16 cellular contexts compared by ENCODE assay signal in genomic region chr7:74233655-74234280, GRCh38. TPM values are rescaled to one million over a fixed set of nuclear protein-coding genes. Genes with fewer than 3 reads are reported as not detected.
DNase-seq lines count a peak whose midpoint lies in the region; ATAC-seq and TF ChIP-seq lines count a peak whose summit lies in the region.
"Had no signal": no experiment of that assay in that cellular context is flagged by ENCODE, and none has a peak within 500 bp of the region (broad histone marks: within the 10 kb centered on the region; RNA-seq: fewer than 3 reads in every experiment).

No MANE protein-coding gene starts in this region.

- intact Hi-C loops in IMR-90 (cut with micrococcal nuclease), result no loop called here
- intact Hi-C loops in activated CD4-positive, alpha-beta T cell treated with anti-CD3 and anti-CD28 coated beads for 36 hours (cut with DNase I, micrococcal nuclease), result no loop called here

- H3K4me2 ChIP-seq in IMR-90 (ENCODE audit: low read depth, low read length), result peak overlapping the region; percentile 67

- no TSS peak for BruUV-seq in IMR-90 (replicated peaks; lab: Mats Ljungman, UMichigan)

- H4K91ac ChIP-seq in IMR-90 (ENCODE audit: insufficient read depth, low read depth, low read length), result peak overlapping the region; percentile 49; the same call in 1 of the 2 replicates

- peak overlapping the region; percentile 14; the same call in 1 of the 2 replicates for H3K18ac ChIP-seq in IMR-90 (ENCODE audit: low read depth, low read length)

- no peaks in the 10 kb centered on the region for H3K4me1 Mint-ChIP-seq in activated CD4-positive, alpha-beta T cell treated with anti-CD3 and anti-CD28 coated beads for 36 hours

- peak; percentile 96 for ATAC-seq in IMR-90 (ENCODE audit: low read depth)
- no peak for ATAC-seq in activated CD4-positive, alpha-beta T cell treated with anti-CD3 and anti-CD28 coated beads for 36 hours
- no peak for ATAC-seq in GM21786 (IDR thresholded peaks at IDR 0.05; ENCODE audit: unreplicated experiment)
- no peak for ATAC-seq in HG03354 (IDR thresholded peaks at IDR 0.05; ENCODE audit: poor library complexity, severe bottlenecking, unreplicated experiment)
- ATAC-seq: foreskin keratinocyte, natural killer cell had no signal

- DNase-seq in IMR-90 (peak; percentile 99), foreskin fibroblast (peak; percentile 39 to 67), cortex of kidney (lab: John Stamatoyannopoulos, UW) (no peak)
- no peak for DNase-seq in activated CD4-positive, alpha-beta T cell treated with anti-CD3 and anti-CD28 coated beads for 36 hours
- DNase-seq: 8988T; activated CD4-positive, alpha-beta memory T cell treated with anti-CD3 and anti-CD28 coated beads for 36 hours; COR-L47; foreskin keratinocyte; natural killer cell; NCI-H2081; NCI-H774; stimulated activated CD4-positive, alpha-beta T cell treated with anti-CD3 and anti-CD28 coated beads, Interleukin-15, amount 100 ng/mL, for 24 hours had no signal

- H2BK15ac ChIP-seq in IMR-90 (ENCODE audit: low read depth, low read length), result peak overlapping the region; percentile 55; the same call in 2 of the 3 replicates

- H3K56ac ChIP-seq in IMR-90 (ENCODE audit: extremely low read depth, insufficient read depth, low read length), result no peak overlapping the region

- no peak overlapping the region for H2AK9ac ChIP-seq in IMR-90 (replicated peaks; ENCODE audit: low read depth, low read length, poor library complexity)

- H4K5ac ChIP-seq in IMR-90 (ENCODE audit: low read depth, low read length), result 0 out of 2 replicates have a peak overlapping the region, but pooled peaks have one; percentile 13

- H2AFZ ChIP-seq in IMR-90 (replicated peaks; ENCODE audit: low read length, poor library complexity), result no peak overlapping the region

- no peaks in the 10 kb centered on the region for H3K27me3 Mint-ChIP-seq in activated CD4-positive, alpha-beta T cell treated with anti-CD3 and anti-CD28 coated beads for 36 hours
- H3K27me3 Mint-ChIP-seq: activated CD4-positive, alpha-beta memory T cell treated with anti-CD3 and anti-CD28 coated beads for 36 hours had no signal

- no peak for TF ChIP-seq POLR2A in IMR-90 (IDR thresholded peaks at IDR 0.05; ENCODE audit: low read depth, low read length)

- TF ChIP-seq CTCF in 22Rv1 (IDR thresholded peaks at IDR 0.05) (no peak), IMR-90 (conservative IDR thresholded peaks at IDR 0.05; ENCODE audit: low read depth, low read length) (no peak), VCaP (conservative IDR thresholded peaks at IDR 0.05) (no peak), foreskin fibroblast (IDR thresholded peaks at IDR 0.05; ENCODE audit: low read depth, low read length) (no peak)

- no peaks in the 10 kb centered on the region for H3K9me3 ChIP-seq in IMR-90 (ENCODE audit: control insufficient read depth, insufficient read depth, low read length)

- H3K4me3 ChIP-seq in IMR-90 (ENCODE audit: insufficient read depth, low read depth, low read length) (no peak overlapping the region), foreskin fibroblast (ENCODE audit: low read depth in 1 of 2, low read length in 2 of 2) (no peak overlapping the region)

- H4K8ac ChIP-seq in IMR-90 (ENCODE audit: low read depth in 2 of 2, low read length in 2 of 2), result peak overlapping the region in 1 of 2 experiments; percentile 20; a peak in 2 of 4 replicates

- peaks cover 10% of the 10 kb centered on the region for H3K9me1 ChIP-seq in IMR-90 (ENCODE audit: insufficient read depth, low read length)

- H3K9me3 Mint-ChIP-seq in activated CD4-positive, alpha-beta T cell treated with anti-CD3 and anti-CD28 coated beads for 36 hours (ENCODE audit: low read depth), result no peaks in the 10 kb centered on the region
- H3K9me3 Mint-ChIP-seq: activated CD4-positive, alpha-beta memory T cell treated with anti-CD3 and anti-CD28 coated beads for 36 hours; natural killer cell had no signal

- H3K4me3 Mint-ChIP-seq in activated CD4-positive, alpha-beta T cell treated with anti-CD3 and anti-CD28 coated beads for 36 hours, result no peak overlapping the region
- H3K4me3 Mint-ChIP-seq: activated CD4-positive, alpha-beta memory T cell treated with anti-CD3 and anti-CD28 coated beads for 36 hours; natural killer cell had no signal

- peak overlapping the region; percentile 77 for H2BK120ac ChIP-seq in IMR-90 (ENCODE audit: low read depth, low read length)

- no peak overlapping the region for H3K9ac ChIP-seq in IMR-90 (ENCODE audit: low read depth, low read length)

- peak; percentile 20; the same call in 1 of the 2 replicates for TF ChIP-seq RAD21 in IMR-90 (IDR thresholded peaks at IDR 0.05; ENCODE audit: low read length)

- H3K4ac ChIP-seq in IMR-90 (ENCODE audit: low read depth, low read length), result peak overlapping the region; percentile 74

- H3K79me1 ChIP-seq in IMR-90 (ENCODE audit: low read depth in 1 of 2, low read length in 2 of 2), result peaks cover 0 to 9% of the 10 kb centered on the region in 2 experiments; a peak in 1 of 4 replicates

- peak overlapping the region; percentile 37; the same call in 1 of the 2 replicates for H2AK5ac ChIP-seq in IMR-90 (ENCODE audit: low read depth, low read length)

- H3K27me3 ChIP-seq in IMR-90 (ENCODE audit: control insufficient read depth, insufficient read depth, low read length), result no peaks in the 10 kb centered on the region
- H3K27me3 ChIP-seq: foreskin keratinocyte had no signal

- peaks cover 9% of the 10 kb centered on the region for H3K4me1 ChIP-seq in IMR-90 (ENCODE audit: control insufficient read depth, insufficient read depth, low read length)
- H3K4me1 ChIP-seq: foreskin keratinocyte had no signal

- peak overlapping the region; percentile 85 for H2BK20ac ChIP-seq in IMR-90 (ENCODE audit: low read depth, low read length)

- in situ Hi-C loops in IMR-90 (cut with MboI; ENCODE audit: low sequenced_read_pairs), result loop anchor here (25.0 kb wide), 1 partner anchor 129 kb away; no protein-coding TSS in a partner anchor

- WGBS in IMR-90 (ENCODE audit: extremely low coverage in 2 of 2, insufficient read length in 1 of 2), 2 experiments, result 100% methylated on average over 1 of the region's 12 CpGs; no CpG with 5 or more reads in 1 of the 2 experiments

- H3K27ac ChIP-seq in 22Rv1, result peak overlapping the region; percentile 8; the same call in 1 of the 2 replicates
- H3K27ac ChIP-seq in IMR-90 (ENCODE audit: insufficient read depth, low read length), result peak overlapping the region; percentile 48
- 0 out of 2 replicates have a peak overlapping the region, but pooled peaks have one; percentile 5 for H3K27ac ChIP-seq in VCaP
- H3K27ac ChIP-seq: foreskin keratinocyte had no signal

- no peak overlapping the region for H3K27ac Mint-ChIP-seq in activated CD4-positive, alpha-beta T cell treated with anti-CD3 and anti-CD28 coated beads for 36 hours
- H3K27ac Mint-ChIP-seq: activated CD4-positive, alpha-beta memory T cell treated with anti-CD3 and anti-CD28 coated beads for 36 hours; natural killer cell had no signal

- CTCF ChIA-PET in IMR-90 (lab: Yijun Ruan, JAX), result no interaction called here
- CTCF ChIA-PET in activated CD4-positive, alpha-beta T cell treated with anti-CD3 and anti-CD28 coated beads for 36 hours (lab: Charles Lee), result interaction anchor here (0.6 kb wide), 1 partner anchor 49 kb away, joined by 5 read pairs; no protein-coding TSS in a partner anchor

- peak overlapping the region; percentile 42; the same call in 1 of the 2 replicates for H3K23ac ChIP-seq in IMR-90 (ENCODE audit: low read depth, low read length)

- POLR2A ChIA-PET in IMR-90 (lab: Charles Lee; ENCODE audit: unreplicated experiment), result no interaction called here
- POLR2A ChIA-PET in activated CD4-positive, alpha-beta T cell treated with anti-CD3 and anti-CD28 coated beads for 36 hours (lab: Charles Lee), result no interaction called here

- peaks cover 32% of the 10 kb centered on the region for H3K36me3 ChIP-seq in IMR-90 (ENCODE audit: control insufficient read depth, insufficient read depth, low read length)

- H3K14ac ChIP-seq in IMR-90 (replicated peaks; ENCODE audit: low read depth, low read length), result peak overlapping the region; percentile 40; the same call in 1 of the 2 replicates

- peaks cover 52% of the 10 kb centered on the region for H3K36me3 Mint-ChIP-seq in activated CD4-positive, alpha-beta T cell treated with anti-CD3 and anti-CD28 coated beads for 36 hours (ENCODE audit: low read depth)
- H3K36me3 Mint-ChIP-seq: natural killer cell had no signal

- dilution Hi-C loops in IMR-90 (cut with HindIII; ENCODE audit: low sequenced_read_pairs, unreplicated experiment), result no loop called here

- H2BK5ac ChIP-seq in IMR-90 (ENCODE audit: low read depth, low read length, poor library complexity, severe bottlenecking), result peak overlapping the region; percentile 58

- H4K20me1 ChIP-seq in IMR-90 (ENCODE audit: insufficient read depth, low read length), result peaks cover 17% of the 10 kb centered on the region

RNA-seq across cellular contexts. Expression of gene RFC2, which starts 20.4 kb away (rescaled TPM):
- 33.9 and 37.8 TPM in 2 replicates for total RNA-seq in IMR-90 (2012; rRNA removed)
- 23.2 and 25.2 TPM in 2 replicates for polyA plus RNA-seq in IMR-90 (2012; rRNA removed)
- 11.9 and 31.1 TPM in 2 replicates for polyA plus RNA-seq in IMR-90 (2012; cell fraction: cytosol; rRNA removed)
- polyA plus RNA-seq in IMR-90 (2012; cell fraction: nucleus; rRNA removed; ENCODE audit: low replicate concordance), result 4.2 and 7.5 TPM in 2 replicates
- total RNA-seq in activated CD4-positive, alpha-beta T cell treated with anti-CD3 and anti-CD28 coated beads for 36 hours, result 100 to 1,000 TPM in 1 of 2 experiments, 10 to 100 TPM in 1; 84.9 to 123 TPM

RNA-seq across cellular contexts. Expression of gene LAT2, which starts 24.0 kb away (rescaled TPM):
- total RNA-seq in IMR-90 (2012; rRNA removed), result under 0.01 and 0.36 TPM in 2 replicates
- 0.50 and 0.77 TPM in 2 replicates for polyA plus RNA-seq in IMR-90 (2012; rRNA removed)
- polyA plus RNA-seq in IMR-90 (2012; cell fraction: cytosol; rRNA removed), result 0.41 and 0.60 TPM in 2 replicates
- 3.3 and 4.1 TPM in 2 replicates for polyA plus RNA-seq in IMR-90 (2012; cell fraction: nucleus; rRNA removed; ENCODE audit: low replicate concordance)
- total RNA-seq in activated CD4-positive, alpha-beta T cell treated with anti-CD3 and anti-CD28 coated beads for 36 hours, result 1 to 10 TPM; 1.7 to 2.4 TPM

RNA-seq across cellular contexts. Expression of gene CLIP2, which starts 55.4 kb away (rescaled TPM):
- total RNA-seq in IMR-90 (2012; rRNA removed), result 18.1 and 20.3 TPM in 2 replicates
- polyA plus RNA-seq in IMR-90 (2012; rRNA removed), result 20.7 and 23.3 TPM in 2 replicates
- 14.7 and 18.2 TPM in 2 replicates for polyA plus RNA-seq in IMR-90 (2012; cell fraction: cytosol; rRNA removed)
- 16.4 and 26.3 TPM in 2 replicates for polyA plus RNA-seq in IMR-90 (2012; cell fraction: nucleus; rRNA removed; ENCODE audit: low replicate concordance)
- total RNA-seq in activated CD4-positive, alpha-beta T cell treated with anti-CD3 and anti-CD28 coated beads for 36 hours, result 1 to 10 TPM; 1.4 to 1.8 TPM

RNA-seq across cellular contexts. Expression of gene EIF4H, which starts 59.6 kb away (rescaled TPM):
- total RNA-seq in IMR-90 (2012; rRNA removed), result 241 and 269 TPM in 2 replicates
- 292 and 321 TPM in 2 replicates for polyA plus RNA-seq in IMR-90 (2012; rRNA removed)
- polyA plus RNA-seq in IMR-90 (2012; cell fraction: cytosol; rRNA removed), result 244 and 296 TPM in 2 replicates
- 160 and 211 TPM in 2 replicates for polyA plus RNA-seq in IMR-90 (2012; cell fraction: nucleus; rRNA removed; ENCODE audit: low replicate concordance)
- 100 to 1,000 TPM; 441 to 496 TPM for total RNA-seq in activated CD4-positive, alpha-beta T cell treated with anti-CD3 and anti-CD28 coated beads for 36 hours

Comparison
In these comparisons a context has a peak if more than half of its experiments do, and no peak if none do; other contexts are left out.
1. DNase-seq: peak in IMR-90 (single experiment) and foreskin fibroblast (2 of 2); none in cortex of kidney (single experiment) and activated CD4-positive, alpha-beta T cell treated with anti-CD3 and anti-CD28 coated beads for 36 hours (single experiment).
2. Peak in every context shown above with its lines, with median percentiles within 50 percentile points of each other: H3K27ac ChIP-seq.